Comparison of ENCODE assay signal across 1 cellular context in the genomic region with DNA sequence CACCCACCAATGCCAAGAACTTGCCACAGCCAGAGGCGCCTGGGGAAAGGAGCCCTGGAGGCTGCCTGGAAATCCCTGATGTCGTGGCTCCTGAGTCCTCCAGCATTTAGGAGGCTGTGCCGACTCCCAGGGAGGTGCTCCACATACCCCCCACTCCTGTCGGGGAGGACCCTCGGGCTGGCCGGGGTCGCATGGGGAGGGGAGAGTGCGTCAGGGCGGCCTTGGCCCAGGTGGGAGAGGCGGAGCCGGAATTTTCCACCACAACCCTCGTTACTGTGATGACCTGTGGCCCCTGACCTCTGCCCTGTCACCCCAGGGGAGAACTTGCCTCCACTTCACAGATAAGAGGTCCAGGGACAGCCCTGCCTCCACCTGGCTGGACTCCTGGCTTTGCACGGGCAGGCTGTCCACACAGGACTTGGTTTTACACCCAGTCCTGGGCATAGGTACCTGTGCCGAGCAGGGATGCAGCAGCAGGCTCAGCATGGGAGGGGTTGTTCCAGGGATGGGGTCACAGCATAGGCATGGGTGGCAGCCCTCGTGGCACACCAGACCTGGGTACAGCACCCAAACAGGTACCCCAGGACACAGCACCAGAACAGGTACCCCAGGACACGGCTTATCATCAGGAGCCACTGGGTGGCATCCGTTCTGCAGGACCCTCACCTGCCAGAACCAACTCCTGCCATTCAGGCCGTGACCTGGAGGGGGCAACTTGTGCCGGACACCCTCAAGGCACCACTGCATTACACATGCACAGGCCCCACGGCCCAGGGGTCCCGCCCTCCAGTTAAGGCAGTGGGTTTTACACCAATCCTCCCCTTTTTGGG.
TF ChIP-seq lines count a peak whose summit lies in the region.

No MANE protein-coding gene starts in this region.

TF ChIP-seq in HepG2, 621 proteins besides CTCF, POLR2A, EP300 and RAD21 (continued from another document and continues in another):
- TF ChIP-seq, protein P1, sequence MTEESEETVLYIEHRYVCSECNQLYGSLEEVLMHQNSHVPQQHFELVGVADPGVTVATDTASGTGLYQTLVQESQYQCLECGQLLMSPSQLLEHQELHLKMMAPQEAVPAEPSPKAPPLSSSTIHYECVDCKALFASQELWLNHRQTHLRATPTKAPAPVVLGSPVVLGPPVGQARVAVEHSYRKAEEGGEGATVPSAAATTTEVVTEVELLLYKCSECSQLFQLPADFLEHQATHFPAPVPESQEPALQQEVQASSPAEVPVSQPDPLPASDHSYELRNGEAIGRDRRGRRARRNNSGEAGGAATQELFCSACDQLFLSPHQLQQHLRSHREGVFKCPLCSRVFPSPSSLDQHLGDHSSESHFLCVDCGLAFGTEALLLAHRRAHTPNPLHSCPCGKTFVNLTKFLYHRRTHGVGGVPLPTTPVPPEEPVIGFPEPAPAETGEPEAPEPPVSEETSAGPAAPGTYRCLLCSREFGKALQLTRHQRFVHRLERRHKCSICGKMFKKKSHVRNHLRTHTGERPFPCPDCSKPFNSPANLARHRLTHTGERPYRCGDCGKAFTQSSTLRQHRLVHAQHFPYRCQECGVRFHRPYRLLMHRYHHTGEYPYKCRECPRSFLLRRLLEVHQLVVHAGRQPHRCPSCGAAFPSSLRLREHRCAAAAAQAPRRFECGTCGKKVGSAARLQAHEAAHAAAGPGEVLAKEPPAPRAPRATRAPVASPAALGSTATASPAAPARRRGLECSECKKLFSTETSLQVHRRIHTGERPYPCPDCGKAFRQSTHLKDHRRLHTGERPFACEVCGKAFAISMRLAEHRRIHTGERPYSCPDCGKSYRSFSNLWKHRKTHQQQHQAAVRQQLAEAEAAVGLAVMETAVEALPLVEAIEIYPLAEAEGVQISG (CRISPR knock-in tag; IDR thresholded peaks at IDR 0.05) = no peak
- TF ChIP-seq ZNF253 (CRISPR knock-in tag; IDR thresholded peaks at IDR 0.05; ENCODE audit: borderline replicate concordance) (no peak), CREM (IDR thresholded peaks at IDR 0.05) (no peak), CREM (CRISPR knock-in tag; IDR thresholded peaks at IDR 0.05) (no peak), BCL6 (CRISPR knock-in tag; IDR thresholded peaks at IDR 0.05) (no peak), SCMH1 (CRISPR knock-in tag; IDR thresholded peaks at IDR 0.05; ENCODE audit: borderline replicate concordance) (no peak), SRF (IDR thresholded peaks at IDR 0.05; ENCODE audit: low read depth, low read length) (no peak), JARID2 (CRISPR knock-in tag; IDR thresholded peaks at IDR 0.05; ENCODE audit: insufficient replicate concordance) (peak; percentile 21), TEAD2 (CRISPR knock-in tag; IDR thresholded peaks at IDR 0.05) (no peak), HIVEP1 (CRISPR knock-in tag; IDR thresholded peaks at IDR 0.05) (0 out of 2 replicates have a peak, but pooled peaks have one; percentile 39), SIX4 (CRISPR knock-in tag; IDR thresholded peaks at IDR 0.05) (no peak), ZFY (CRISPR knock-in tag; IDR thresholded peaks at IDR 0.05) (no peak), KDM6A (CRISPR knock-in tag; IDR thresholded peaks at IDR 0.05; ENCODE audit: low read depth) (no peak), HDAC1 (CRISPR knock-in tag; IDR thresholded peaks at IDR 0.05) (no peak), NONO (IDR thresholded peaks at IDR 0.05) (no peak), NONO (CRISPR knock-in tag; conservative IDR thresholded peaks at IDR 0.05) (0 out of 2 replicates have a peak, but pooled peaks have one; percentile 44)
- TF ChIP-seq, protein P2, sequence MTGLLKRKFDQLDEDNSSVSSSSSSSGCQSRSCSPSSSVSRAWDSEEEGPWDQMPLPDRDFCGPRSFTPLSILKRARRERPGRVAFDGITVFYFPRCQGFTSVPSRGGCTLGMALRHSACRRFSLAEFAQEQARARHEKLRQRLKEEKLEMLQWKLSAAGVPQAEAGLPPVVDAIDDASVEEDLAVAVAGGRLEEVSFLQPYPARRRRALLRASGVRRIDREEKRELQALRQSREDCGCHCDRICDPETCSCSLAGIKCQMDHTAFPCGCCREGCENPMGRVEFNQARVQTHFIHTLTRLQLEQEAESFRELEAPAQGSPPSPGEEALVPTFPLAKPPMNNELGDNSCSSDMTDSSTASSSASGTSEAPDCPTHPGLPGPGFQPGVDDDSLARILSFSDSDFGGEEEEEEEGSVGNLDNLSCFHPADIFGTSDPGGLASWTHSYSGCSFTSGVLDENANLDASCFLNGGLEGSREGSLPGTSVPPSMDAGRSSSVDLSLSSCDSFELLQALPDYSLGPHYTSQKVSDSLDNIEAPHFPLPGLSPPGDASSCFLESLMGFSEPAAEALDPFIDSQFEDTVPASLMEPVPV (CRISPR knock-in tag; IDR thresholded peaks at IDR 0.05) = no peak
- TF ChIP-seq, protein P3, sequence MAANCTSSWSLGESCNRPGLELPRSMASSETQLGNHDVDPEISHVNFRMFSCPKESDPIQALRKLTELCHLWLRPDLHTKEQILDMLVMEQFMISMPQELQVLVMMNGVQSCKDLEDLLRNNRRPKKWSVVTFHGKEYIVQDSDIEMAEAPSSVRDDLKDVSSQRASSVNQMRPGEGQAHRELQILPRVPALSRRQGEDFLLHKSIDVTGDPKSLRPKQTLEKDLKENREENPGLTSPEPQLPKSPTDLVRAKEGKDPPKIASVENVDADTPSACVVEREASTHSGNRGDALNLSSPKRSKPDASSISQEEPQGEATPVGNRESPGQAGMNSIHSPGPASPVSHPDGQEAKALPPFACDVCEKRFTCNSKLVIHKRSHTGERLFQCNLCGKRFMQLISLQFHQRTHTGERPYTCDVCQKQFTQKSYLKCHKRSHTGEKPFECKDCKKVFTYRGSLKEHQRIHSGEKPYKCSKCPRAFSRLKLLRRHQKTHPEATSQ (CRISPR knock-in tag; IDR thresholded peaks at IDR 0.05; ENCODE audit: borderline replicate concordance) = no peak
- TF ChIP-seq, protein P4, sequence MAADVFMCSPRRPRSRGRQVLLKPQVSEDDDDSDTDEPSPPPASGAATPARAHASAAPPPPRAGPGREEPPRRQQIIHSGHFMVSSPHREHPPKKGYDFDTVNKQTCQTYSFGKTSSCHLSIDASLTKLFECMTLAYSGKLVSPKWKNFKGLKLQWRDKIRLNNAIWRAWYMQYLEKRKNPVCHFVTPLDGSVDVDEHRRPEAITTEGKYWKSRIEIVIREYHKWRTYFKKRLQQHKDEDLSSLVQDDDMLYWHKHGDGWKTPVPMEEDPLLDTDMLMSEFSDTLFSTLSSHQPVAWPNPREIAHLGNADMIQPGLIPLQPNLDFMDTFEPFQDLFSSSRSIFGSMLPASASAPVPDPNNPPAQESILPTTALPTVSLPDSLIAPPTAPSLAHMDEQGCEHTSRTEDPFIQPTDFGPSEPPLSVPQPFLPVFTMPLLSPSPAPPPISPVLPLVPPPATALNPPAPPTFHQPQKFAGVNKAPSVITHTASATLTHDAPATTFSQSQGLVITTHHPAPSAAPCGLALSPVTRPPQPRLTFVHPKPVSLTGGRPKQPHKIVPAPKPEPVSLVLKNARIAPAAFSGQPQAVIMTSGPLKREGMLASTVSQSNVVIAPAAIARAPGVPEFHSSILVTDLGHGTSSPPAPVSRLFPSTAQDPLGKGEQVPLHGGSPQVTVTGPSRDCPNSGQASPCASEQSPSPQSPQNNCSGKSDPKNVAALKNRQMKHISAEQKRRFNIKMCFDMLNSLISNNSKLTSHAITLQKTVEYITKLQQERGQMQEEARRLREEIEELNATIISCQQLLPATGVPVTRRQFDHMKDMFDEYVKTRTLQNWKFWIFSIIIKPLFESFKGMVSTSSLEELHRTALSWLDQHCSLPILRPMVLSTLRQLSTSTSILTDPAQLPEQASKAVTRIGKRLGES (CRISPR knock-in tag; IDR thresholded peaks at IDR 0.05; ENCODE audit: borderline replicate concordance) = no peak
- TF ChIP-seq, protein P5, sequence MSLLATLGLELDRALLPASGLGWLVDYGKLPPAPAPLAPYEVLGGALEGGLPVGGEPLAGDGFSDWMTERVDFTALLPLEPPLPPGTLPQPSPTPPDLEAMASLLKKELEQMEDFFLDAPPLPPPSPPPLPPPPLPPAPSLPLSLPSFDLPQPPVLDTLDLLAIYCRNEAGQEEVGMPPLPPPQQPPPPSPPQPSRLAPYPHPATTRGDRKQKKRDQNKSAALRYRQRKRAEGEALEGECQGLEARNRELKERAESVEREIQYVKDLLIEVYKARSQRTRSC (CRISPR knock-in tag; IDR thresholded peaks at IDR 0.05; ENCODE audit: low read depth) = 0 out of 2 replicates have a peak, but pooled peaks have one; percentile 21
- TF ChIP-seq, protein P6, sequence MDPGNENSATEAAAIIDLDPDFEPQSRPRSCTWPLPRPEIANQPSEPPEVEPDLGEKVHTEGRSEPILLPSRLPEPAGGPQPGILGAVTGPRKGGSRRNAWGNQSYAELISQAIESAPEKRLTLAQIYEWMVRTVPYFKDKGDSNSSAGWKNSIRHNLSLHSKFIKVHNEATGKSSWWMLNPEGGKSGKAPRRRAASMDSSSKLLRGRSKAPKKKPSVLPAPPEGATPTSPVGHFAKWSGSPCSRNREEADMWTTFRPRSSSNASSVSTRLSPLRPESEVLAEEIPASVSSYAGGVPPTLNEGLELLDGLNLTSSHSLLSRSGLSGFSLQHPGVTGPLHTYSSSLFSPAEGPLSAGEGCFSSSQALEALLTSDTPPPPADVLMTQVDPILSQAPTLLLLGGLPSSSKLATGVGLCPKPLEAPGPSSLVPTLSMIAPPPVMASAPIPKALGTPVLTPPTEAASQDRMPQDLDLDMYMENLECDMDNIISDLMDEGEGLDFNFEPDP (CRISPR knock-in tag; conservative IDR thresholded peaks at IDR 0.05) = no peak
- TF ChIP-seq, protein P7, sequence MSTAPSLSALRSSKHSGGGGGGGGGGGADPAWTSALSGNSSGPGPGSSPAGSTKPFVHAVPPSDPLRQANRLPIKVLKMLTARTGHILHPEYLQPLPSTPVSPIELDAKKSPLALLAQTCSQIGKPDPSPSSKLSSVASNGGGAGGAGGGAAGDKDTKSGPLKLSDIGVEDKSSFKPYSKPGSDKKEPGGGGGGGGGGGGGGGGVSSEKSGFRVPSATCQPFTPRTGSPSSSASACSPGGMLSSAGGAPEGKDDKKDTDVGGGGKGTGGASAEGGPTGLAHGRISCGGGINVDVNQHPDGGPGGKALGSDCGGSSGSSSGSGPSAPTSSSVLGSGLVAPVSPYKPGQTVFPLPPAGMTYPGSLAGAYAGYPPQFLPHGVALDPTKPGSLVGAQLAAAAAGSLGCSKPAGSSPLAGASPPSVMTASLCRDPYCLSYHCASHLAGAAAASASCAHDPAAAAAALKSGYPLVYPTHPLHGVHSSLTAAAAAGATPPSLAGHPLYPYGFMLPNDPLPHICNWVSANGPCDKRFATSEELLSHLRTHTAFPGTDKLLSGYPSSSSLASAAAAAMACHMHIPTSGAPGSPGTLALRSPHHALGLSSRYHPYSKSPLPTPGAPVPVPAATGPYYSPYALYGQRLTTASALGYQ (CRISPR knock-in tag; IDR thresholded peaks at IDR 0.05) = no peak
- TF ChIP-seq, protein P8, sequence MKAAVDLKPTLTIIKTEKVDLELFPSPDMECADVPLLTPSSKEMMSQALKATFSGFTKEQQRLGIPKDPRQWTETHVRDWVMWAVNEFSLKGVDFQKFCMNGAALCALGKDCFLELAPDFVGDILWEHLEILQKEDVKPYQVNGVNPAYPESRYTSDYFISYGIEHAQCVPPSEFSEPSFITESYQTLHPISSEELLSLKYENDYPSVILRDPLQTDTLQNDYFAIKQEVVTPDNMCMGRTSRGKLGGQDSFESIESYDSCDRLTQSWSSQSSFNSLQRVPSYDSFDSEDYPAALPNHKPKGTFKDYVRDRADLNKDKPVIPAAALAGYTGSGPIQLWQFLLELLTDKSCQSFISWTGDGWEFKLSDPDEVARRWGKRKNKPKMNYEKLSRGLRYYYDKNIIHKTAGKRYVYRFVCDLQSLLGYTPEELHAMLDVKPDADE (CRISPR knock-in tag; IDR thresholded peaks at IDR 0.05) = no peak
- TF ChIP-seq, protein P9, sequence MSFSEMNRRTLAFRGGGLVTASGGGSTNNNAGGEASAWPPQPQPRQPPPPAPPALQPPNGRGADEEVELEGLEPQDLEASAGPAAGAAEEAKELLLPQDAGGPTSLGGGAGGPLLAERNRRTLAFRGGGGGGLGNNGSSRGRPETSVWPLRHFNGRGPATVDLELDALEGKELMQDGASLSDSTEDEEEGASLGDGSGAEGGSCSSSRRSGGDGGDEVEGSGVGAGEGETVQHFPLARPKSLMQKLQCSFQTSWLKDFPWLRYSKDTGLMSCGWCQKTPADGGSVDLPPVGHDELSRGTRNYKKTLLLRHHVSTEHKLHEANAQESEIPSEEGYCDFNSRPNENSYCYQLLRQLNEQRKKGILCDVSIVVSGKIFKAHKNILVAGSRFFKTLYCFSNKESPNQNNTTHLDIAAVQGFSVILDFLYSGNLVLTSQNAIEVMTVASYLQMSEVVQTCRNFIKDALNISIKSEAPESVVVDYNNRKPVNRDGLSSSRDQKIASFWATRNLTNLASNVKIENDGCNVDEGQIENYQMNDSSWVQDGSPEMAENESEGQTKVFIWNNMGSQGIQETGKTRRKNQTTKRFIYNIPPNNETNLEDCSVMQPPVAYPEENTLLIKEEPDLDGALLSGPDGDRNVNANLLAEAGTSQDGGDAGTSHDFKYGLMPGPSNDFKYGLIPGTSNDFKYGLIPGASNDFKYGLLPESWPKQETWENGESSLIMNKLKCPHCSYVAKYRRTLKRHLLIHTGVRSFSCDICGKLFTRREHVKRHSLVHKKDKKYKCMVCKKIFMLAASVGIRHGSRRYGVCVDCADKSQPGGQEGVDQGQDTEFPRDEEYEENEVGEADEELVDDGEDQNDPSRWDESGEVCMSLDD (CRISPR knock-in tag; IDR thresholded peaks at IDR 0.05; ENCODE audit: borderline replicate concordance) = peak; percentile 54; the same call in 1 of the 2 replicates
- TF ChIP-seq, protein P10, sequence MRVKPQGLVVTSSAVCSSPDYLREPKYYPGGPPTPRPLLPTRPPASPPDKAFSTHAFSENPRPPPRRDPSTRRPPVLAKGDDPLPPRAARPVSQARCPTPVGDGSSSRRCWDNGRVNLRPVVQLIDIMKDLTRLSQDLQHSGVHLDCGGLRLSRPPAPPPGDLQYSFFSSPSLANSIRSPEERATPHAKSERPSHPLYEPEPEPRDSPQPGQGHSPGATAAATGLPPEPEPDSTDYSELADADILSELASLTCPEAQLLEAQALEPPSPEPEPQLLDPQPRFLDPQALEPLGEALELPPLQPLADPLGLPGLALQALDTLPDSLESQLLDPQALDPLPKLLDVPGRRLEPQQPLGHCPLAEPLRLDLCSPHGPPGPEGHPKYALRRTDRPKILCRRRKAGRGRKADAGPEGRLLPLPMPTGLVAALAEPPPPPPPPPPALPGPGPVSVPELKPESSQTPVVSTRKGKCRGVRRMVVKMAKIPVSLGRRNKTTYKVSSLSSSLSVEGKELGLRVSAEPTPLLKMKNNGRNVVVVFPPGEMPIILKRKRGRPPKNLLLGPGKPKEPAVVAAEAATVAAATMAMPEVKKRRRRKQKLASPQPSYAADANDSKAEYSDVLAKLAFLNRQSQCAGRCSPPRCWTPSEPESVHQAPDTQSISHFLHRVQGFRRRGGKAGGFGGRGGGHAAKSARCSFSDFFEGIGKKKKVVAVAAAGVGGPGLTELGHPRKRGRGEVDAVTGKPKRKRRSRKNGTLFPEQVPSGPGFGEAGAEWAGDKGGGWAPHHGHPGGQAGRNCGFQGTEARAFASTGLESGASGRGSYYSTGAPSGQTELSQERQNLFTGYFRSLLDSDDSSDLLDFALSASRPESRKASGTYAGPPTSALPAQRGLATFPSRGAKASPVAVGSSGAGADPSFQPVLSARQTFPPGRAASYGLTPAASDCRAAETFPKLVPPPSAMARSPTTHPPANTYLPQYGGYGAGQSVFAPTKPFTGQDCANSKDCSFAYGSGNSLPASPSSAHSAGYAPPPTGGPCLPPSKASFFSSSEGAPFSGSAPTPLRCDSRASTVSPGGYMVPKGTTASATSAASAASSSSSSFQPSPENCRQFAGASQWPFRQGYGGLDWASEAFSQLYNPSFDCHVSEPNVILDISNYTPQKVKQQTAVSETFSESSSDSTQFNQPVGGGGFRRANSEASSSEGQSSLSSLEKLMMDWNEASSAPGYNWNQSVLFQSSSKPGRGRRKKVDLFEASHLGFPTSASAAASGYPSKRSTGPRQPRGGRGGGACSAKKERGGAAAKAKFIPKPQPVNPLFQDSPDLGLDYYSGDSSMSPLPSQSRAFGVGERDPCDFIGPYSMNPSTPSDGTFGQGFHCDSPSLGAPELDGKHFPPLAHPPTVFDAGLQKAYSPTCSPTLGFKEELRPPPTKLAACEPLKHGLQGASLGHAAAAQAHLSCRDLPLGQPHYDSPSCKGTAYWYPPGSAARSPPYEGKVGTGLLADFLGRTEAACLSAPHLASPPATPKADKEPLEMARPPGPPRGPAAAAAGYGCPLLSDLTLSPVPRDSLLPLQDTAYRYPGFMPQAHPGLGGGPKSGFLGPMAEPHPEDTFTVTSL (CRISPR knock-in tag; IDR thresholded peaks at IDR 0.05; ENCODE audit: borderline replicate concordance) = no peak
